Comparison of ENCODE assay signal across 8 cellular contexts in the genomic region with DNA sequence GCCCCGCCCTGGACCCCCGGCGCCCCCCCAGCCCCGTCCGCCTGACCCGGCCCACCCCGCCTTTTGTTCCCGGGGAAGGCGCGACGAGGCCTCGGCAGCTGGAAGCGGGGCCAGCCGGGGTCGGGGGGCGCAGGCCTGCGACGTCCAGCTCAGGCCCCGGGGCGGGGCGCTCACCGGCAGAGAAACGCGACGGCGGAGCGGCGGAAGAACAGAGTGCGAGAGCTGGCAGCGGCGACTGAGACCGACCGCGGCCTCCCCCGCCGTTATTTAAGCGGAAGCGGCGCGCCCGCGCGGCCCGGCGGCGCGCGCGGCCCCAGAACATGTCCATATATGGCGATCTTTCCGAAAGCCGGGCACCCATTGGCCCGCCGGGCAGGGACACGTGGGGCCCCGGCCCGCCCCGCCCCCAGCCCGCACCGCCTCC. TPM values are rescaled to one million over a fixed set of nuclear protein-coding genes. Genes with fewer than 3 reads are reported as not detected.
DNase-seq lines count a peak whose midpoint lies in the region; ATAC-seq and TF ChIP-seq lines count a peak whose summit lies in the region.

A gene (minus strand): TSS at position 240 of the 424 bp plus-strand sequence. CDS start 445 bp downstream, outside the sequence.

- TF ChIP-seq CTCF in Caco-2 (IDR thresholded peaks at IDR 0.05; ENCODE audit: insufficient read depth in 1 of 2, low read depth in 1 of 2, low read length in 1 of 2, severe bottlenecking in 1 of 2, unreplicated experiment in 1 of 2) (no peak), RWPE2 (IDR thresholded peaks at IDR 0.05; ENCODE audit: poor library complexity, severe bottlenecking) (no peak), fibroblast of lung (conservative IDR thresholded peaks at IDR 0.05 in 1 of 2, IDR thresholded peaks at IDR 0.05 in 1 of 2; ENCODE audit: low read depth in 1 of 2, low read length in 2 of 2) (no peak)

- H3K4me1 Mint-ChIP-seq in Caco-2 (ENCODE audit: low read depth, unreplicated experiment) = peaks cover 32% of the 10 kb centered on the region
- H3K4me1 Mint-ChIP-seq in activated T-helper 17 cell treated with anti-CD3 and anti-CD28 coated beads, Interleukin-2, amount 50 U/mL, for 72 hours = peaks cover 9% of the 10 kb centered on the region
- peaks cover 28 to 66% (median 56%) of the 10 kb centered on the region in 4 donors for H3K4me1 Mint-ChIP-seq in naive thymus-derived CD8-positive, alpha-beta T cell
- peaks cover 62% of the 10 kb centered on the region for H3K4me1 Mint-ChIP-seq in stimulated activated memory B cell treated with anti-CD40 and anti-IgM and Interleukin-4, amounts not matched to agents 10 μg/mL and 1 μg/mL and 100 μg/mL, for 72 hours

- H3K4me2 ChIP-seq in fibroblast of lung (ENCODE audit: extremely low read depth, insufficient read depth, low read length) = peak within 1 kb of the TSS; percentile 79

- peaks cover 6% of the 10 kb centered on the region for H4K20me1 ChIP-seq in fibroblast of lung (ENCODE audit: control insufficient read depth, extremely low read depth, insufficient read depth, low read length)

- POLR2A ChIA-PET in Caco-2 (lab: Charles Lee) = interaction anchor here (0.6 to 2.3 kb wide), 11 partner anchors 10 to 421 kb away, joined by 3 to 10 read pairs (median 4); a partner anchor contains a TSS
- POLR2A ChIA-PET in naive thymus-derived CD8-positive, alpha-beta T cell (lab: Charles Lee) = interaction anchor here (1.0 to 10.9 kb wide), 17 partner anchors 12 to 1058 kb away, joined by 3 to 176 read pairs (median 4); a partner anchor contains a TSS

- H3K27ac ChIP-seq in RWPE2 (ENCODE audit: poor library complexity, severe bottlenecking) = peak within 1 kb of the TSS; percentile 97
- H3K27ac ChIP-seq in fibroblast of lung (ENCODE audit: insufficient read depth, low read length) = peak within 1 kb of the TSS; percentile 91

- H3K27me3 Mint-ChIP-seq in Caco-2 (ENCODE audit: insufficient read depth, unreplicated experiment) = no peaks in the 10 kb centered on the region
- H3K27me3 Mint-ChIP-seq in activated T-helper 17 cell treated with anti-CD3 and anti-CD28 coated beads, Interleukin-2, amount 50 U/mL, for 72 hours = no peaks in the 10 kb centered on the region
- no peaks in the 10 kb centered on the region for H3K27me3 Mint-ChIP-seq in naive thymus-derived CD8-positive, alpha-beta T cell
- H3K27me3 Mint-ChIP-seq in stimulated activated memory B cell treated with anti-CD40 and anti-IgM and Interleukin-4, amounts not matched to agents 10 μg/mL and 1 μg/mL and 100 μg/mL, for 72 hours = no peaks in the 10 kb centered on the region

- H3K9ac ChIP-seq in fibroblast of lung (ENCODE audit: insufficient read depth, low read length) = peak within 1 kb of the TSS; percentile 82

- H3K9me3 ChIP-seq in Caco-2 (no peaks in the 10 kb centered on the region), RWPE2 (ENCODE audit: severe bottlenecking) (no peaks in the 10 kb centered on the region), fibroblast of lung (ENCODE audit: control insufficient read depth, insufficient read depth, low read depth, low read length) (no peaks in the 10 kb centered on the region)

- peaks cover 34% of the 10 kb centered on the region for H3K4me1 ChIP-seq in Caco-2
- peaks cover 5% of the 10 kb centered on the region for H3K4me1 ChIP-seq in RWPE2 (ENCODE audit: insufficient read depth, poor library complexity, severe bottlenecking)
- peaks cover 7% of the 10 kb centered on the region for H3K4me1 ChIP-seq in fibroblast of lung (ENCODE audit: control insufficient read depth, extremely low read depth, insufficient read depth, low read length)

- H3K4me3 Mint-ChIP-seq in Caco-2 (ENCODE audit: unreplicated experiment) = peak within 1 kb of the TSS; percentile 92
- peak within 1 kb of the TSS; percentile 98 for H3K4me3 Mint-ChIP-seq in activated T-helper 17 cell treated with anti-CD3 and anti-CD28 coated beads, Interleukin-2, amount 50 U/mL, for 72 hours
- H3K4me3 Mint-ChIP-seq in naive thymus-derived CD8-positive, alpha-beta T cell = peak within 1 kb of the TSS; percentile 95 to 100 (median 97)
- H3K4me3 Mint-ChIP-seq in stimulated activated memory B cell treated with anti-CD40 and anti-IgM and Interleukin-4, amounts not matched to agents 10 μg/mL and 1 μg/mL and 100 μg/mL, for 72 hours = peak within 1 kb of the TSS; percentile 99

- H3K36me3 ChIP-seq in Caco-2 (ENCODE audit: control insufficient read depth, insufficient read depth, low read length) (peaks cover 18% of the 10 kb centered on the region), RWPE2 (ENCODE audit: low read depth) (peaks cover 36% of the 10 kb centered on the region), fibroblast of lung (ENCODE audit: control insufficient read depth, insufficient read depth, low read length) (peaks cover 30% of the 10 kb centered on the region)

- H3K4me3 ChIP-seq in Caco-2 (ENCODE audit: low read depth, low read length) = peak within 1 kb of the TSS; percentile 72
- peak within 1 kb of the TSS; percentile 66 for H3K4me3 ChIP-seq in RWPE2 (ENCODE audit: severe bottlenecking)
- peak within 1 kb of the TSS; percentile 86 to 100 (median 94) for H3K4me3 ChIP-seq in fibroblast of lung (replicated peaks in 1 of 4; ENCODE audit: control extremely low read depth in 1 of 4, insufficient read depth in 1 of 4, low read depth in 3 of 4, low read length in 4 of 4)

- H3K36me3 Mint-ChIP-seq in Caco-2 (ENCODE audit: insufficient read depth, unreplicated experiment) = peaks cover 77% of the 10 kb centered on the region
- H3K36me3 Mint-ChIP-seq in activated T-helper 17 cell treated with anti-CD3 and anti-CD28 coated beads, Interleukin-2, amount 50 U/mL, for 72 hours (ENCODE audit: low read depth) = peaks cover 54% of the 10 kb centered on the region
- H3K36me3 Mint-ChIP-seq in naive thymus-derived CD8-positive, alpha-beta T cell = peaks cover 26 to 48% (median 33%) of the 10 kb centered on the region in 3 donors
- H3K36me3 Mint-ChIP-seq in stimulated activated memory B cell treated with anti-CD40 and anti-IgM and Interleukin-4, amounts not matched to agents 10 μg/mL and 1 μg/mL and 100 μg/mL, for 72 hours = peaks cover 60% of the 10 kb centered on the region

- H2AFZ ChIP-seq in fibroblast of lung (ENCODE audit: low read length) = no peak within 1 kb of the TSS

- intact Hi-C loops in Caco-2 (cut with micrococcal nuclease; ENCODE audit: unreplicated experiment) = loop anchor here (10.0 kb wide), 1 partner anchor 118 kb away; a partner anchor contains a TSS

- ATAC-seq in GM21526 (IDR thresholded peaks at IDR 0.05; ENCODE audit: low FRiP score, unreplicated experiment) = peak; percentile 33
- ATAC-seq in RWPE2 (ENCODE audit: low read depth) = peak; percentile 4
- peak; percentile 69 for ATAC-seq in activated T-helper 17 cell treated with anti-CD3 and anti-CD28 coated beads, Interleukin-2, amount 50 U/mL, for 72 hours (replicated peaks)
- peak; percentile 56 to 75 for ATAC-seq in naive thymus-derived CD8-positive, alpha-beta T cell
- ATAC-seq in stimulated activated memory B cell treated with anti-CD40 and anti-IgM and Interleukin-4, amounts not matched to agents 10 μg/mL and 1 μg/mL and 100 μg/mL, for 72 hours = peak; percentile 68

- no TSS peak for BruUV-seq in Caco-2 (replicated peaks; lab: Mats Ljungman, UMichigan)

- DNase-seq in Caco-2 (peak; percentile 93 to 96), Kasumi-1 (lab: John Stamatoyannopoulos, UW) (peak; percentile 93 to 94), RWPE2 (ENCODE audit: low spot score) (peak; percentile 91), fibroblast of lung (ENCODE audit: low read depth in 2 of 2) (peak; percentile 88 to 92)
- peak; percentile 87 to 96 (median 90) for DNase-seq in naive thymus-derived CD8-positive, alpha-beta T cell

- no peaks in the 10 kb centered on the region for H3K9me3 Mint-ChIP-seq in Caco-2 (ENCODE audit: unreplicated experiment)
- H3K9me3 Mint-ChIP-seq in activated T-helper 17 cell treated with anti-CD3 and anti-CD28 coated beads, Interleukin-2, amount 50 U/mL, for 72 hours = no peaks in the 10 kb centered on the region
- H3K9me3 Mint-ChIP-seq in naive thymus-derived CD8-positive, alpha-beta T cell = peaks cover 0 to 2% (median 0%) of the 10 kb centered on the region in 9 donors
- H3K9me3 Mint-ChIP-seq in stimulated activated memory B cell treated with anti-CD40 and anti-IgM and Interleukin-4, amounts not matched to agents 10 μg/mL and 1 μg/mL and 100 μg/mL, for 72 hours = peaks cover 3% of the 10 kb centered on the region

- CTCF ChIA-PET in Caco-2 (lab: Charles Lee) = no interaction called here

- peaks cover 62% of the 10 kb centered on the region for H3K79me2 ChIP-seq in fibroblast of lung (ENCODE audit: control insufficient read depth, insufficient read depth, low read length)

- H3K27me3 ChIP-seq in Caco-2 (replicated peaks; ENCODE audit: control insufficient read depth, insufficient read depth, low read length) (no peaks in the 10 kb centered on the region), RWPE2 (ENCODE audit: insufficient read depth, poor library complexity, severe bottlenecking) (no peaks in the 10 kb centered on the region), fibroblast of lung (ENCODE audit: control insufficient read depth, insufficient read depth, low read length) (no peaks in the 10 kb centered on the region)

- H3K27ac Mint-ChIP-seq in Caco-2 (ENCODE audit: unreplicated experiment) = peak within 1 kb of the TSS; percentile 96
- H3K27ac Mint-ChIP-seq in activated T-helper 17 cell treated with anti-CD3 and anti-CD28 coated beads, Interleukin-2, amount 50 U/mL, for 72 hours = peak within 1 kb of the TSS; percentile 95
- H3K27ac Mint-ChIP-seq in naive thymus-derived CD8-positive, alpha-beta T cell = peak within 1 kb of the TSS; percentile 92 to 99 (median 97)
- peak within 1 kb of the TSS; percentile 92 for H3K27ac Mint-ChIP-seq in stimulated activated memory B cell treated with anti-CD40 and anti-IgM and Interleukin-4, amounts not matched to agents 10 μg/mL and 1 μg/mL and 100 μg/mL, for 72 hours

RNA-seq across cellular contexts. Expression of the gene that starts here (rescaled TPM):
- total RNA-seq in Caco-2 (2022) = 1,436 and 1,933 TPM in 2 replicates
- 1,000 to 10,000 TPM; 4,457 to 7,394 TPM for total RNA-seq in activated T-helper 17 cell treated with anti-CD3 and anti-CD28 coated beads, Interleukin-2, amount 50 U/mL, for 72 hours
- total RNA-seq in fibroblast of lung = 5,538 and 6,636 TPM in 2 replicates
- 8,446 and 8,888 TPM in 2 replicates for polyA plus RNA-seq in fibroblast of lung
- polyA plus RNA-seq in fibroblast of lung (2012) = 6,897 and 7,279 TPM in 2 replicates
- 10,903 and 14,156 TPM in 2 replicates for polyA minus RNA-seq in fibroblast of lung (ENCODE audit: low replicate concordance)
- 1,000 to 10,000 TPM; 1,189 to 1,230 TPM for total RNA-seq in naive thymus-derived CD8-positive, alpha-beta T cell
- 1,000 to 10,000 TPM; 1,334 to 1,669 (median 1,595) TPM for polyA plus RNA-seq in naive thymus-derived CD8-positive, alpha-beta T cell

Comparison
In these comparisons a context has a peak if more than half of its experiments do, and no peak if none do; other contexts are left out.
1. Peak in every context shown above with its lines: DNase-seq, ATAC-seq, H3K4me3 ChIP-seq and H3K27ac ChIP-seq.
2. ATAC-seq: peak in every context shown above with its lines; median percentile 69 in activated T-helper 17 cell treated with anti-CD3 and anti-CD28 coated beads, Interleukin-2, amount 50 U/mL, for 72 hours; 68 in stimulated activated memory B cell treated with anti-CD40 and anti-IgM and Interleukin-4, amounts not matched to agents 10 μg/mL and 1 μg/mL and 100 μg/mL, for 72 hours; 66 in naive thymus-derived CD8-positive, alpha-beta T cell; 33 in GM21526; 4 in RWPE2.